Comparison of ENCODE assay signal across 1 cellular context in genomic region chr5:109748545-109748944, GRCh38.
TF ChIP-seq lines count a peak whose summit lies in the region.

No MANE protein-coding gene starts in this region.

TF ChIP-seq in WTC11, 78 proteins besides CTCF, POLR2A, EP300 and RAD21 (continued from another document):
- TF ChIP-seq PRDM15 (CRISPR knock-in tag; IDR thresholded peaks at IDR 0.05), result no peak
- TF ChIP-seq SP1 (CRISPR knock-in tag; conservative IDR thresholded peaks at IDR 0.05), result no peak
- no peak for TF ChIP-seq JUN (CRISPR knock-in tag; IDR thresholded peaks at IDR 0.05)
- TF ChIP-seq TCF7 (CRISPR knock-in tag; IDR thresholded peaks at IDR 0.05; ENCODE audit: low read depth), result no peak
- TF ChIP-seq NR3C1 (CRISPR knock-in tag; conservative IDR thresholded peaks at IDR 0.05; ENCODE audit: low read depth), result no peak
- no peak for TF ChIP-seq TEAD1 (CRISPR knock-in tag; IDR thresholded peaks at IDR 0.05)
- TF ChIP-seq EMX1 (CRISPR knock-in tag; IDR thresholded peaks at IDR 0.05), result no peak
- no peak for TF ChIP-seq FOXP1 (CRISPR knock-in tag; IDR thresholded peaks at IDR 0.05; ENCODE audit: borderline replicate concordance)
- TF ChIP-seq ATF2 (CRISPR knock-in tag; IDR thresholded peaks at IDR 0.05; ENCODE audit: borderline replicate concordance, low read depth), result no peak
- TF ChIP-seq ERG (CRISPR knock-in tag; IDR thresholded peaks at IDR 0.05), result no peak
- TF ChIP-seq CDX4 (CRISPR knock-in tag; IDR thresholded peaks at IDR 0.05; ENCODE audit: borderline replicate concordance), result no peak
